Comparison of ENCODE assay signal across 8 cellular contexts in genomic region chr15:59438891-59439290, GRCh38. TPM values are rescaled to one million over a fixed set of nuclear protein-coding genes. Genes with fewer than 3 reads are reported as not detected.
A peak's percentile ranks its signal among the peaks of the same experiment; 100 is the strongest.
DNase-seq lines count a peak whose midpoint lies in the region; ATAC-seq and TF ChIP-seq lines count a peak whose summit lies in the region.

No MANE protein-coding gene starts in this region.

- CTCF ChIA-PET in mammary epithelial cell (lab: Charles Lee; ENCODE audit: low non-redundant PET), result no interaction called here

- H4K20me1 ChIP-seq in KMS-11 (ENCODE audit: insufficient read depth), result no peaks in the 10 kb centered on the region
- no peaks in the 10 kb centered on the region for H4K20me1 ChIP-seq in mammary epithelial cell (ENCODE audit: insufficient read depth, low read length)

- H2AFZ ChIP-seq in KMS-11 (ENCODE audit: low read depth), result peak overlapping the region; percentile 96
- H2AFZ ChIP-seq in mammary epithelial cell (ENCODE audit: low read depth, low read length), result no peak overlapping the region

- H3K4me2 ChIP-seq in KMS-11 (peak overlapping the region; percentile 63; the same call in 1 of the 2 replicates), mammary epithelial cell (ENCODE audit: insufficient read depth, low read depth, low read length) (peak overlapping the region; percentile 79)

- peaks cover 15% of the 10 kb centered on the region for H3K4me1 ChIP-seq in CD4-positive, CD25-positive, alpha-beta regulatory T cell (ENCODE audit: control insufficient read depth, insufficient read depth, low read length, poor library complexity, severe bottlenecking)
- H3K4me1 ChIP-seq in KMS-11 (ENCODE audit: low read depth, poor library complexity, severe bottlenecking) (peaks cover 4% of the 10 kb centered on the region), mammary epithelial cell (ENCODE audit: insufficient read depth, low read length) (peaks cover 13% of the 10 kb centered on the region)

- H3K4me3 Mint-ChIP-seq in CD4-positive, CD25-positive, alpha-beta regulatory T cell, result peak overlapping the region in 3 of 4 donors; percentile 65 to 77 (median 73)
- peak overlapping the region; percentile 69 to 85 (median 80) for H3K4me3 Mint-ChIP-seq in naive thymus-derived CD8-positive, alpha-beta T cell

- in situ Hi-C loops in mammary epithelial cell (cut with MboI; ENCODE audit: low sequenced_read_pairs in 2 of 2), result no loop called here

- dilution Hi-C loops in mammary epithelial cell (cut with HindIII; ENCODE audit: low sequenced_read_pairs), result loop anchor here (5.0 kb wide), 1 partner anchor 57 kb away; no protein-coding TSS in a partner anchor

- H3K4me3 ChIP-seq in CD4-positive, CD25-positive, alpha-beta regulatory T cell (ENCODE audit: low read depth, low read length), result no peak overlapping the region
- H3K4me3 ChIP-seq in KMS-11 (IDR thresholded peaks at IDR 0.05; ENCODE audit: insufficient read depth, low read depth, low read length) (no peak overlapping the region), mammary epithelial cell (replicated peaks in 1 of 3; ENCODE audit: insufficient read depth in 1 of 3, low read depth in 2 of 3, low read length in 3 of 3) (no peak overlapping the region)

- POLR2A ChIA-PET in naive thymus-derived CD8-positive, alpha-beta T cell (lab: Charles Lee), result no interaction called here

- H3K27me3 ChIP-seq in CD4-positive, CD25-positive, alpha-beta regulatory T cell (ENCODE audit: control insufficient read depth, insufficient read depth, low read length), result peaks cover 25% of the 10 kb centered on the region
- H3K27me3 ChIP-seq in KMS-11 (ENCODE audit: insufficient read depth, low read depth) (no peaks in the 10 kb centered on the region), mammary epithelial cell (ENCODE audit: insufficient read depth, low read length) (peaks cover 3% of the 10 kb centered on the region)

- intact Hi-C loops in mammary epithelial cell (cut with micrococcal nuclease), result no loop called here

- H3K27ac Mint-ChIP-seq in CD4-positive, CD25-positive, alpha-beta regulatory T cell, result no peak overlapping the region
- H3K27ac Mint-ChIP-seq in naive thymus-derived CD8-positive, alpha-beta T cell, result no peak overlapping the region

- H3K4me1 Mint-ChIP-seq in CD4-positive, CD25-positive, alpha-beta regulatory T cell, result peaks cover 4 to 23% (median 12%) of the 10 kb centered on the region in 4 donors
- H3K4me1 Mint-ChIP-seq in naive thymus-derived CD8-positive, alpha-beta T cell, result peaks cover 12 to 37% (median 18%) of the 10 kb centered on the region in 4 donors

- no peaks in the 10 kb centered on the region for H3K36me3 ChIP-seq in CD4-positive, CD25-positive, alpha-beta regulatory T cell (ENCODE audit: control insufficient read depth, insufficient read depth, low read length)
- no peaks in the 10 kb centered on the region for H3K36me3 ChIP-seq in KMS-11 (ENCODE audit: insufficient read depth)
- no peaks in the 10 kb centered on the region for H3K36me3 ChIP-seq in mammary epithelial cell (ENCODE audit: insufficient read depth, low read length)

- H3K9ac ChIP-seq in KMS-11 (no peak overlapping the region), mammary epithelial cell (ENCODE audit: insufficient read depth, low read length) (no peak overlapping the region)

- 86% methylated on average over 14 of the region's 14 CpGs for WGBS in mammary epithelial cell (ENCODE audit: low coverage, missing lambda C conversion rate)

- no peak overlapping the region for H3K27ac ChIP-seq in CD4-positive, CD25-positive, alpha-beta regulatory T cell (ENCODE audit: insufficient read depth, low read length, poor library complexity, severe bottlenecking)
- H3K27ac ChIP-seq in KMS-11 (no peak overlapping the region), mammary epithelial cell (ENCODE audit: insufficient read depth, low read depth, low read length) (no peak overlapping the region), substantia nigra (ENCODE audit: low read depth, low read length, poor library complexity, severe bottlenecking) (no peak overlapping the region)

- no TSS peak for BruUV-seq in mammary epithelial cell (replicated peaks; lab: Mats Ljungman, UMichigan)

- ATAC-seq in CD4-positive, CD25-positive, alpha-beta regulatory T cell (ENCODE audit: low read depth in 2 of 2), result no peak
- no peak for ATAC-seq in naive thymus-derived CD8-positive, alpha-beta T cell
- no peak for ATAC-seq in HG02852 (IDR thresholded peaks at IDR 0.05; ENCODE audit: unreplicated experiment)

- no peaks in the 10 kb centered on the region for H3K79me2 ChIP-seq in KMS-11 (ENCODE audit: insufficient read depth, low read depth)
- no peaks in the 10 kb centered on the region for H3K79me2 ChIP-seq in mammary epithelial cell (ENCODE audit: insufficient read depth, low read length)

- H3K9me3 ChIP-seq in CD4-positive, CD25-positive, alpha-beta regulatory T cell (ENCODE audit: control insufficient read depth in 2 of 2, low read length in 2 of 2), result no peaks in the 10 kb centered on the region
- H3K9me3 ChIP-seq in mammary epithelial cell (replicated peaks; ENCODE audit: insufficient read depth, low read length), result no peaks in the 10 kb centered on the region

- H3K9me3 Mint-ChIP-seq in CD4-positive, CD25-positive, alpha-beta regulatory T cell, result peaks cover 0 to 10% (median 0%) of the 10 kb centered on the region in 7 donors
- H3K9me3 Mint-ChIP-seq in naive thymus-derived CD8-positive, alpha-beta T cell, result no peaks in the 10 kb centered on the region

- peaks cover 65% of the 10 kb centered on the region for H3K27me3 Mint-ChIP-seq in CD4-positive, CD25-positive, alpha-beta regulatory T cell
- peaks cover 27 to 51% (median 40%) of the 10 kb centered on the region in 5 donors for H3K27me3 Mint-ChIP-seq in naive thymus-derived CD8-positive, alpha-beta T cell

- no peak for DNase-seq in CD4-positive, CD25-positive, alpha-beta regulatory T cell
- no peak for DNase-seq in mammary epithelial cell
- DNase-seq in naive thymus-derived CD8-positive, alpha-beta T cell, result no peak
- DNase-seq in substantia nigra (lab: John Stamatoyannopoulos, UW), result no peak
- DNase-seq in AG08395 (ENCODE audit: low spot score), result no peak
- DNase-seq in NCI-H2029 (lab: John Stamatoyannopoulos, UW), result no peak

- TF ChIP-seq CTCF in KMS-11 (conservative IDR thresholded peaks at IDR 0.05; ENCODE audit: low read depth, low read length) (no peak), mammary epithelial cell (conservative IDR thresholded peaks at IDR 0.05 in 1 of 2, IDR thresholded peaks at IDR 0.05 in 1 of 2; ENCODE audit: extremely low read depth in 1 of 2, insufficient read depth in 1 of 2, low read depth in 1 of 2, low read length in 2 of 2) (no peak)

- no peaks in the 10 kb centered on the region for H3K36me3 Mint-ChIP-seq in CD4-positive, CD25-positive, alpha-beta regulatory T cell
- no peaks in the 10 kb centered on the region for H3K36me3 Mint-ChIP-seq in naive thymus-derived CD8-positive, alpha-beta T cell

RNA-seq across cellular contexts. Expression of gene FAM81A, which starts 0.9 kb away (rescaled TPM):
- total RNA-seq in CD4-positive, CD25-positive, alpha-beta regulatory T cell, result not detected
- polyA plus RNA-seq in CD4-positive, CD25-positive, alpha-beta regulatory T cell, result not detected
- 1 to 10 TPM in 1 of 2 donors, under 1 TPM in 1; 0.33 to 2.9 TPM for total RNA-seq in mammary epithelial cell
- 0.97 TPM for polyA plus RNA-seq in mammary epithelial cell
- not detected for polyA minus RNA-seq in mammary epithelial cell
- under 1 TPM; 0.14 to 0.21 TPM for total RNA-seq in naive thymus-derived CD8-positive, alpha-beta T cell
- polyA plus RNA-seq in naive thymus-derived CD8-positive, alpha-beta T cell, result not detected
